1 cellular context compared by ENCODE assay signal in the genomic region with DNA sequence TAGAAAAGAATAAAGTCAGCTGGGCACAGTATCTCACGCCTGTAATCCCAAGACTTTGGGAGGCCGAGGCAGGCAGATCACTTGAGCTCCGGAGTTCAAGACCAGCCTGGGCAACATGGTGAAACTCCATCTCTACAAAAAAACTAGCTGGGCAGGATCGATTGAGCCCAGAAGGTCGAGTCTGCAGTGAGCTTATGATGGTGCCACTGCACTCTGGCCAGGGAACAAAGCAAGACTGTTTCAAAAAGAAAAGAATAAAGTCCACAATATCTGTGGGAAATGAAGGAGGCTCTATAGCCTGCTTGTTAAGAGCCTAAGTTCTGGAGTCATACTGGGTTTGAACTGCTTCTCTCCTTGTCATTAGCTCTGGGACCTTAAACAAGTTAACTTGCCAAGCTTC.
TF ChIP-seq lines count a peak whose summit lies in the region.

No MANE protein-coding gene starts in this region.

TF ChIP-seq in A549, 52 proteins besides CTCF, POLR2A, EP300 and RAD21:
- TF ChIP-seq, protein P1, sequence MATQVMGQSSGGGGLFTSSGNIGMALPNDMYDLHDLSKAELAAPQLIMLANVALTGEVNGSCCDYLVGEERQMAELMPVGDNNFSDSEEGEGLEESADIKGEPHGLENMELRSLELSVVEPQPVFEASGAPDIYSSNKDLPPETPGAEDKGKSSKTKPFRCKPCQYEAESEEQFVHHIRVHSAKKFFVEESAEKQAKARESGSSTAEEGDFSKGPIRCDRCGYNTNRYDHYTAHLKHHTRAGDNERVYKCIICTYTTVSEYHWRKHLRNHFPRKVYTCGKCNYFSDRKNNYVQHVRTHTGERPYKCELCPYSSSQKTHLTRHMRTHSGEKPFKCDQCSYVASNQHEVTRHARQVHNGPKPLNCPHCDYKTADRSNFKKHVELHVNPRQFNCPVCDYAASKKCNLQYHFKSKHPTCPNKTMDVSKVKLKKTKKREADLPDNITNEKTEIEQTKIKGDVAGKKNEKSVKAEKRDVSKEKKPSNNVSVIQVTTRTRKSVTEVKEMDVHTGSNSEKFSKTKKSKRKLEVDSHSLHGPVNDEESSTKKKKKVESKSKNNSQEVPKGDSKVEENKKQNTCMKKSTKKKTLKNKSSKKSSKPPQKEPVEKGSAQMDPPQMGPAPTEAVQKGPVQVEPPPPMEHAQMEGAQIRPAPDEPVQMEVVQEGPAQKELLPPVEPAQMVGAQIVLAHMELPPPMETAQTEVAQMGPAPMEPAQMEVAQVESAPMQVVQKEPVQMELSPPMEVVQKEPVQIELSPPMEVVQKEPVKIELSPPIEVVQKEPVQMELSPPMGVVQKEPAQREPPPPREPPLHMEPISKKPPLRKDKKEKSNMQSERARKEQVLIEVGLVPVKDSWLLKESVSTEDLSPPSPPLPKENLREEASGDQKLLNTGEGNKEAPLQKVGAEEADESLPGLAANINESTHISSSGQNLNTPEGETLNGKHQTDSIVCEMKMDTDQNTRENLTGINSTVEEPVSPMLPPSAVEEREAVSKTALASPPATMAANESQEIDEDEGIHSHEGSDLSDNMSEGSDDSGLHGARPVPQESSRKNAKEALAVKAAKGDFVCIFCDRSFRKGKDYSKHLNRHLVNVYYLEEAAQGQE (IDR thresholded peaks at IDR 0.05): no peak
- TF ChIP-seq NPAS2 (CRISPR knock-in tag; IDR thresholded peaks at IDR 0.05; ENCODE audit: borderline replicate concordance) (no peak), ZNF302 (CRISPR knock-in tag; IDR thresholded peaks at IDR 0.05) (no peak), GATA3 (IDR thresholded peaks at IDR 0.05; ENCODE audit: borderline replicate concordance) (no peak), RARB (CRISPR knock-in tag; IDR thresholded peaks at IDR 0.05) (0 out of 2 replicates have a peak, but pooled peaks have one; percentile 9), BHLHE40 (IDR thresholded peaks at IDR 0.05; ENCODE audit: low read depth, low read length) (no peak), HOXB5 (CRISPR knock-in tag; IDR thresholded peaks at IDR 0.05) (no peak), TFCP2L1 (CRISPR knock-in tag; IDR thresholded peaks at IDR 0.05) (no peak), POLR2AphosphoS2 (conservative IDR thresholded peaks at IDR 0.05; ENCODE audit: low read length) (0 out of 2 replicates have a peak, but pooled peaks have one; percentile 55), RCOR1 (IDR thresholded peaks at IDR 0.05; ENCODE audit: low read depth, low read length) (no peak), RFX5 (IDR thresholded peaks at IDR 0.05) (no peak), PBX3 (IDR thresholded peaks at IDR 0.05) (no peak)
